Comparison of ENCODE assay signal across 21 cellular contexts in genomic region chr12:13210543-13211190, GRCh38. TPM values are rescaled to one million over a fixed set of nuclear protein-coding genes. Genes with fewer than 3 reads are reported as not detected.
A peak's percentile ranks its signal among the peaks of the same experiment; 100 is the strongest.
DNase-seq lines count a peak whose midpoint lies in the region; ATAC-seq, FAIRE-seq and TF ChIP-seq lines count a peak whose summit lies in the region.
"Had no signal": no experiment of that assay in that cellular context is flagged by ENCODE, and none has a peak within 500 bp of the region (broad histone marks: within the 10 kb centered on the region; RNA-seq: fewer than 3 reads in every experiment).

No MANE protein-coding gene starts in this region.

- H3K9me3 Mint-ChIP-seq in activated T-cell treated with anti-CD3 and anti-CD28 coated beads, Interleukin-2, amount 50 U/mL, for 24 hours, result no peaks in the 10 kb centered on the region
- no peaks in the 10 kb centered on the region for H3K9me3 Mint-ChIP-seq in activated T-cell treated with anti-CD3 and anti-CD28 coated beads, Interleukin-2, amount 50 U/mL, for 4 hours
- no peaks in the 10 kb centered on the region for H3K9me3 Mint-ChIP-seq in activated CD8-positive, alpha-beta T cell treated with anti-CD3 and anti-CD28 coated beads, Interleukin-2, amount 10 ng/mL, durations not matched to agents 7 days and 5 days (ENCODE audit: insufficient read depth)
- H3K9me3 Mint-ChIP-seq in CD14-positive monocyte, result no peaks in the 10 kb centered on the region
- H3K9me3 Mint-ChIP-seq: CD4-positive, alpha-beta memory T cell; natural killer cell; stimulated activated memory B cell treated with anti-CD40 and anti-IgM and Interleukin-4, amounts not matched to agents 10 μg/mL and 1 μg/mL and 100 μg/mL, for 72 hours had no signal

- H3K4me1 Mint-ChIP-seq in activated T-cell treated with anti-CD3 and anti-CD28 coated beads, Interleukin-2, amount 50 U/mL, for 24 hours (ENCODE audit: low read depth), result peaks cover 60% of the 10 kb centered on the region
- peaks cover 33% of the 10 kb centered on the region for H3K4me1 Mint-ChIP-seq in activated T-cell treated with anti-CD3 and anti-CD28 coated beads, Interleukin-2, amount 50 U/mL, for 4 hours (ENCODE audit: low read depth)
- H3K4me1 Mint-ChIP-seq in activated CD8-positive, alpha-beta T cell treated with anti-CD3 and anti-CD28 coated beads, Interleukin-2, amount 10 ng/mL, durations not matched to agents 7 days and 5 days (ENCODE audit: low read depth), result peaks cover 58% of the 10 kb centered on the region
- H3K4me1 Mint-ChIP-seq in CD14-positive monocyte, result peaks cover 37% of the 10 kb centered on the region

- DNase-seq in activated T-cell treated with anti-CD3 and anti-CD28 coated beads, Interleukin-2, amount 50 U/mL, for 24 hours, result no peak
- DNase-seq in activated T-cell treated with anti-CD3 and anti-CD28 coated beads, Interleukin-2, amount 50 U/mL, for 4 hours, result no peak
- DNase-seq in activated CD8-positive, alpha-beta T cell treated with anti-CD3 and anti-CD28 coated beads, Interleukin-2, amount 10 ng/mL, durations not matched to agents 7 days and 5 days, result no peak
- DNase-seq in lung microvascular endothelial cell (ENCODE audit: low read depth in 2 of 2), result peak; percentile 27 to 69
- no peak for DNase-seq in urothelium cell line (ENCODE audit: low spot score)
- DNase-seq in CD14-positive monocyte (ENCODE audit: low spot score), result no peak
- no peak for DNase-seq in COLO829 (ENCODE audit: low spot score)
- DNase-seq: ACHN; activated CD4-positive, CD25-positive, alpha-beta regulatory T cell; CD4-positive, alpha-beta memory T cell; DMS79 treated with DMSO at 0.1 percent for 48 hours; glutamatergic neuron; MM.1S; natural killer cell; NCI-H187; NCI-H345; SHP77; T-helper 17 cell; trophoblast cell had no signal

- peak overlapping the region; percentile 87 for H3K27ac Mint-ChIP-seq in activated T-cell treated with anti-CD3 and anti-CD28 coated beads, Interleukin-2, amount 50 U/mL, for 24 hours
- no peak overlapping the region for H3K27ac Mint-ChIP-seq in activated CD8-positive, alpha-beta T cell treated with anti-CD3 and anti-CD28 coated beads, Interleukin-2, amount 10 ng/mL, durations not matched to agents 7 days and 5 days
- no peak overlapping the region for H3K27ac Mint-ChIP-seq in CD14-positive monocyte
- H3K27ac Mint-ChIP-seq: stimulated activated memory B cell treated with anti-CD40 and anti-IgM and Interleukin-4, amounts not matched to agents 10 μg/mL and 1 μg/mL and 100 μg/mL, for 72 hours had no signal

- peaks cover 6% of the 10 kb centered on the region for H3K27me3 Mint-ChIP-seq in activated T-cell treated with anti-CD3 and anti-CD28 coated beads, Interleukin-2, amount 50 U/mL, for 24 hours
- H3K27me3 Mint-ChIP-seq in activated T-cell treated with anti-CD3 and anti-CD28 coated beads, Interleukin-2, amount 50 U/mL, for 4 hours (ENCODE audit: low read depth), result peaks cover 2% of the 10 kb centered on the region
- H3K27me3 Mint-ChIP-seq in activated CD8-positive, alpha-beta T cell treated with anti-CD3 and anti-CD28 coated beads, Interleukin-2, amount 10 ng/mL, durations not matched to agents 7 days and 5 days (ENCODE audit: low read depth), result peaks cover 3% of the 10 kb centered on the region
- peaks cover 1 to 11% (median 7%) of the 10 kb centered on the region in 3 donors for H3K27me3 Mint-ChIP-seq in CD14-positive monocyte (ENCODE audit: low read depth in 3 of 3)
- H3K27me3 Mint-ChIP-seq: CD4-positive, alpha-beta memory T cell had no signal

- no peak for TF ChIP-seq CTCF in CD14-positive monocyte (IDR thresholded peaks at IDR 0.05)

- intact Hi-C loops in CD14-positive monocyte (cut with micrococcal nuclease), result loop anchor here (5.0 kb wide), 3 partner anchors 208 to 293 kb away; partner anchors contain the start of gene HEBP1 (in 1 of the 2)

- ATAC-seq in activated T-cell treated with anti-CD3 and anti-CD28 coated beads, Interleukin-2, amount 50 U/mL, for 4 hours, result no peak
- ATAC-seq in activated CD8-positive, alpha-beta T cell treated with anti-CD3 and anti-CD28 coated beads, Interleukin-2, amount 10 ng/mL, durations not matched to agents 7 days and 5 days, result peak; percentile 38
- ATAC-seq in GM21515 (IDR thresholded peaks at IDR 0.05; ENCODE audit: unreplicated experiment), result no peak
- ATAC-seq: natural killer cell; stimulated activated memory B cell treated with anti-CD40 and anti-IgM and Interleukin-4, amounts not matched to agents 10 μg/mL and 1 μg/mL and 100 μg/mL, for 72 hours; T-helper 17 cell had no signal

- H3K36me3 Mint-ChIP-seq in activated T-cell treated with anti-CD3 and anti-CD28 coated beads, Interleukin-2, amount 50 U/mL, for 24 hours (ENCODE audit: low read depth), result peaks cover 2% of the 10 kb centered on the region
- peaks cover 5% of the 10 kb centered on the region for H3K36me3 Mint-ChIP-seq in activated T-cell treated with anti-CD3 and anti-CD28 coated beads, Interleukin-2, amount 50 U/mL, for 4 hours (ENCODE audit: insufficient read depth)
- H3K36me3 Mint-ChIP-seq in activated CD8-positive, alpha-beta T cell treated with anti-CD3 and anti-CD28 coated beads, Interleukin-2, amount 10 ng/mL, durations not matched to agents 7 days and 5 days (ENCODE audit: low read depth), result no peaks in the 10 kb centered on the region
- H3K36me3 Mint-ChIP-seq in CD14-positive monocyte, result peaks cover 0 to 7% of the 10 kb centered on the region in 2 donors
- H3K36me3 Mint-ChIP-seq: CD4-positive, alpha-beta memory T cell; natural killer cell; stimulated activated memory B cell treated with anti-CD40 and anti-IgM and Interleukin-4, amounts not matched to agents 10 μg/mL and 1 μg/mL and 100 μg/mL, for 72 hours had no signal

- H3K4me3 Mint-ChIP-seq in activated T-cell treated with anti-CD3 and anti-CD28 coated beads, Interleukin-2, amount 50 U/mL, for 24 hours, result no peak overlapping the region
- H3K4me3 Mint-ChIP-seq in activated T-cell treated with anti-CD3 and anti-CD28 coated beads, Interleukin-2, amount 50 U/mL, for 4 hours, result no peak overlapping the region
- no peak overlapping the region for H3K4me3 Mint-ChIP-seq in activated CD8-positive, alpha-beta T cell treated with anti-CD3 and anti-CD28 coated beads, Interleukin-2, amount 10 ng/mL, durations not matched to agents 7 days and 5 days
- no peak overlapping the region for H3K4me3 Mint-ChIP-seq in CD14-positive monocyte
- H3K4me3 Mint-ChIP-seq: natural killer cell; stimulated activated memory B cell treated with anti-CD40 and anti-IgM and Interleukin-4, amounts not matched to agents 10 μg/mL and 1 μg/mL and 100 μg/mL, for 72 hours; T-helper 17 cell had no signal

- POLR2A ChIA-PET in activated CD8-positive, alpha-beta T cell treated with anti-CD3 and anti-CD28 coated beads, Interleukin-2, amount 10 ng/mL, durations not matched to agents 7 days and 5 days (lab: Charles Lee), result no interaction called here

- peak; percentile 77 for FAIRE-seq in urothelium cell line (lab: Jason Lieb, UNC)

- CTCF ChIA-PET in activated CD8-positive, alpha-beta T cell treated with anti-CD3 and anti-CD28 coated beads, Interleukin-2, amount 10 ng/mL, durations not matched to agents 7 days and 5 days (lab: Charles Lee), result interaction anchor here (0.9 to 9.7 kb wide), 15 partner anchors 14 to 423 kb away, joined by 3 to 204 read pairs (median 13); partner anchors contain the start of genes EMP1, FAM234B and GSG1

RNA-seq across cellular contexts. Expression of gene EMP1, which starts 14.1 kb away (rescaled TPM):
- total RNA-seq in activated T-cell treated with anti-CD3 and anti-CD28 coated beads, Interleukin-2, amount 50 U/mL, for 4 hours, result 10 to 100 TPM in 2 of 3 donors, 1 to 10 TPM in 1; 8.9 to 22.5 (median 17.2) TPM
- total RNA-seq in activated CD8-positive, alpha-beta T cell treated with anti-CD3 and anti-CD28 coated beads, Interleukin-2, amount 10 ng/mL, durations not matched to agents 7 days and 5 days, result 1 to 10 TPM; 4.4 to 7.6 TPM
- total RNA-seq in lung microvascular endothelial cell, result 58.4 and 83.3 TPM in 2 replicates
- polyA plus RNA-seq in CD14-positive monocyte, result 1 to 10 TPM; 2.7 to 3.1 TPM

Comparison
In these comparisons a context has a peak if more than half of its experiments do, and no peak if none do; other contexts are left out.
1. DNase-seq: peak in lung microvascular endothelial cell (2 of 2); none in activated T-cell treated with anti-CD3 and anti-CD28 coated beads, Interleukin-2, amount 50 U/mL, for 24 hours (single experiment), activated T-cell treated with anti-CD3 and anti-CD28 coated beads, Interleukin-2, amount 50 U/mL, for 4 hours (single experiment), activated CD8-positive, alpha-beta T cell treated with anti-CD3 and anti-CD28 coated beads, Interleukin-2, amount 10 ng/mL, durations not matched to agents 7 days and 5 days (single experiment), urothelium cell line (single experiment), CD14-positive monocyte (single experiment) and COLO829 (single experiment).